ENCODE assay signal across 8 cellular contexts in the genomic region with DNA sequence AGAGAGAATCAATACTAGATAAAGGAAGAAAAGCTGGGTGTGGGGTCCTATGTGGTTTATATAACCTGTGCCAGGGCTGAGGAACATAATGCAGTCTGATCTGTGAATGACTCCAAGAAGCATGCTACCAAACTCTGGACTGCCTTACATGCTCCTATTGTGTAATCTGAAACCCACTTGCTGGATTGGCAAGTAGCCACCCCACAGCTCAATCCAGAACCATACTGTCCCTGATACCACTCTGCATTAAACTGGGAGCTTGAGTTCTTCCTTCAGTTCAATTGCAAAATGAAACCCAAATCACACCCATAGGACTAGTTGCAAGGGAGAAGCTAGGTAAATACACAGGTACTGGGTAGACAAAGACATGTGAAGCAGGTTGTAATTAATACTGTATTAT.
DNase-seq lines count a peak whose midpoint lies in the region; TF ChIP-seq lines count a peak whose summit lies in the region.

No MANE protein-coding gene starts in this region.

- DNase-seq in NCI-H2171 treated with DMSO at 0.1 percent for 48 hours (lab: John Stamatoyannopoulos, UW) (peak; percentile 26), NCI-H2171 (lab: John Stamatoyannopoulos, UW) (no peak), NCI-H2029 treated with DMSO at 0.1 percent for 48 hours (lab: John Stamatoyannopoulos, UW) (peak; percentile 97), choroid plexus epithelial cell (ENCODE audit: low read depth) (peak; percentile 85), HPDE6-E6E7 (ENCODE audit: extremely low spot score) (no peak), Peyer's patch (no peak)
- no peak for DNase-seq in stimulated activated CD4-positive, alpha-beta T cell treated with anti-CD3 and anti-CD28 coated beads, Interleukin-2, amount 100 ng/mL, for 24 hours

- H3K4me1 ChIP-seq in skeletal muscle satellite cell (ENCODE audit: control insufficient read depth, insufficient read depth, low read length) (peaks cover 19% of the 10 kb centered on the region), Peyer's patch (no peaks in the 10 kb centered on the region)

- TF ChIP-seq POLR2A in Peyer's patch (IDR thresholded peaks at IDR 0.05): no peak

- TF ChIP-seq CTCF in choroid plexus epithelial cell (conservative IDR thresholded peaks at IDR 0.05; ENCODE audit: low read depth, low read length): no peak
- TF ChIP-seq CTCF in Peyer's patch (IDR thresholded peaks at IDR 0.05): no peak

- no peak overlapping the region for H3K27ac ChIP-seq in Peyer's patch

- H3K9me3 ChIP-seq in skeletal muscle satellite cell (replicated peaks; ENCODE audit: low read length) (no peaks in the 10 kb centered on the region), Peyer's patch (no peaks in the 10 kb centered on the region)

- no peaks in the 10 kb centered on the region for H3K36me3 ChIP-seq in skeletal muscle satellite cell (ENCODE audit: insufficient read depth, low read length)
- no peaks in the 10 kb centered on the region for H3K36me3 ChIP-seq in Peyer's patch

- H3K4me3 ChIP-seq in choroid plexus epithelial cell (ENCODE audit: low read depth, low read length) (no peak overlapping the region), skeletal muscle satellite cell (ENCODE audit: low read length) (peak overlapping the region; percentile 53), Peyer's patch (no peak overlapping the region)

- H3K27me3 ChIP-seq in skeletal muscle satellite cell (ENCODE audit: control insufficient read depth, insufficient read depth, low read length) (no peaks in the 10 kb centered on the region), Peyer's patch (no peaks in the 10 kb centered on the region)

- H3K4me2 ChIP-seq in skeletal muscle satellite cell (ENCODE audit: low read length): peak overlapping the region; percentile 74

- H3K9ac ChIP-seq in skeletal muscle satellite cell (ENCODE audit: low read depth, low read length): peak overlapping the region; percentile 22

Comparison
In these comparisons a context has a peak if more than half of its experiments do, and no peak if none do; other contexts are left out.
1. DNase-seq: peak in NCI-H2171 treated with DMSO at 0.1 percent for 48 hours (single experiment), NCI-H2029 treated with DMSO at 0.1 percent for 48 hours (single experiment) and choroid plexus epithelial cell (single experiment); none in NCI-H2171 (single experiment), stimulated activated CD4-positive, alpha-beta T cell treated with anti-CD3 and anti-CD28 coated beads, Interleukin-2, amount 100 ng/mL, for 24 hours (0 of 2), HPDE6-E6E7 (single experiment) and Peyer's patch (0 of 3).